In the genomic region with DNA sequence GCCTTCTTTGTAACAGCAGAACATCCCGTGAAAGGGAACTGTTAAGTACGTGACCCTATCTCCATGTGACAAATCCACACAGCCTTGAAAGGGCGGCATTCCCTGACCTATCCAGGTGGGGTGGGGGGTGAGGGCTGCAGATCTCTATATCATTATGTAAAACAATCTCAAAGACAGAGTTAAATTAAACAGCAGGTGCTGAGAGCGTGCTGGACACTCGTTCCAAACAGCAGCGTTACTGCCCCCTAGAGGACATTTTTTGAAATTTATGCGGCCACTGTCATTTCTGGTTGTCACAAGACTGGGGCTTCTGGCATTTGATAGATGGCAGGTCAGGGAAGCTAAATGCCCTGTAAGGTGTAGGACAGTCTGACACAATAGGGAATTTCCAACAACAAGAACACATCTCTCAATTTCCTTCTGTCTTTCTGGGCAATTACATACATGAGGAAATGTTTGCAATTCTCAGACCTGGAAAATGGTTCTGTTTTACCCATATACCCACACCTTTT, we compare ENCODE assay signal across 9 cellular contexts. TPM values are rescaled to one million over a fixed set of nuclear protein-coding genes. Genes with fewer than 3 reads are reported as not detected.
DNase-seq lines count a peak whose midpoint lies in the region; ATAC-seq and TF ChIP-seq lines count a peak whose summit lies in the region.
"Had no signal": no experiment of that assay in that cellular context is flagged by ENCODE, and none has a peak within 500 bp of the region (broad histone marks: within the 10 kb centered on the region; RNA-seq: fewer than 3 reads in every experiment).

No MANE protein-coding gene starts in this region.

- H3K27me3 Mint-ChIP-seq in T-cell = peaks cover 0 to 1% of the 10 kb centered on the region in 2 donors

- no peak overlapping the region for H3K27ac ChIP-seq in adrenal gland
- peak overlapping the region in 2 of 12 donors; percentile 10 to 12 for H3K27ac ChIP-seq in heart left ventricle
- H3K27ac ChIP-seq: epithelial cell of prostate had no signal

- H3K4me3 ChIP-seq in adrenal gland (no peak overlapping the region), heart left ventricle (no peak overlapping the region)

- no peaks in the 10 kb centered on the region for H3K9me3 Mint-ChIP-seq in T-cell

- TF ChIP-seq CTCF in GM10248 (IDR thresholded peaks at IDR 0.05; ENCODE audit: control extremely low read depth, extremely low read depth, low read depth, missing control alignments) = peak; percentile 75
- peak; percentile 75 to 90 (median 84) for TF ChIP-seq CTCF in adrenal gland (IDR thresholded peaks at IDR 0.05)
- peak; percentile 76 to 88 (median 82) for TF ChIP-seq CTCF in heart left ventricle (IDR thresholded peaks at IDR 0.05)

- H3K36me3 ChIP-seq in adrenal gland (replicated peaks in 1 of 2) (no peaks in the 10 kb centered on the region), heart left ventricle (no peaks in the 10 kb centered on the region)

- H3K9me3 ChIP-seq in adrenal gland (replicated peaks in 1 of 3) = no peaks in the 10 kb centered on the region
- no peaks in the 10 kb centered on the region for H3K9me3 ChIP-seq in heart left ventricle

- H3K4me1 Mint-ChIP-seq in T-cell = peaks cover 11 to 17% (median 15%) of the 10 kb centered on the region in 3 donors

- H3K36me3 Mint-ChIP-seq in T-cell = no peaks in the 10 kb centered on the region

- CTCF ChIA-PET in GM10248 (lab: Yijun Ruan, JAX) (interaction anchor here (0.7 to 15.0 kb wide), 28 partner anchors 7 to 322 kb away, joined by 3 to 250 read pairs (median 4); partner anchors contain the start of genes FAM171A2, GRN and UBTF), T-cell (lab: Charles Lee) (interaction anchor here (0.7 to 2.8 kb wide), 6 partner anchors 14 to 122 kb away, joined by 3 to 13 read pairs (median 4); partner anchors contain the start of gene GRN (in 1 of the 2))

- POLR2A ChIA-PET in GM10248 (lab: Yijun Ruan, JAX) = no interaction called here
- POLR2A ChIA-PET in T-cell (lab: Charles Lee) = interaction anchor here in 1 of 2 donors (0.6 kb wide), 1 partner anchor 299 kb away, joined by 3 read pairs; no protein-coding TSS in a partner anchor

- ATAC-seq in T-cell (replicated peaks in 1 of 4) (peak in 3 of 4 experiments; percentile 22 to 34 (median 32)), heart left ventricle (peak in 3 of 4 donors; percentile 20 to 48 (median 27)), GM18909 (IDR thresholded peaks at IDR 0.05; ENCODE audit: poor library complexity, unreplicated experiment) (no peak), HG02642 (IDR thresholded peaks at IDR 0.05; ENCODE audit: poor library complexity, unreplicated experiment) (no peak)

- peaks cover 2 to 18% of the 10 kb centered on the region in 2 donors for H3K4me1 ChIP-seq in adrenal gland (replicated peaks in 1 of 2)
- peaks cover 0 to 49% (median 4%) of the 10 kb centered on the region in 12 donors for H3K4me1 ChIP-seq in heart left ventricle

- TF ChIP-seq POLR2A in adrenal gland (IDR thresholded peaks at IDR 0.05) = no peak
- no peak for TF ChIP-seq POLR2A in heart left ventricle (IDR thresholded peaks at IDR 0.05)

- intact Hi-C loops in adrenal gland (cut with DNase I) (no loop called here), heart left ventricle (cut with DNase I) (loop anchor here in 6 of 10 donors (1.0 to 5.0 kb wide), 4 partner anchors 119 to 189 kb away; partner anchors contain the start of gene HROB (in 1 of the 6))

- peak overlapping the region in 1 of 2 donors; percentile 65 for H3K27ac Mint-ChIP-seq in T-cell

- H3K4me3 Mint-ChIP-seq in T-cell = peak overlapping the region in 1 of 3 donors; percentile 9

- H3K27me3 ChIP-seq in adrenal gland (no peaks in the 10 kb centered on the region), heart left ventricle (no peaks in the 10 kb centered on the region)

- 0 to 4% (median 1%) methylated on average over 5 to 7 of the region's 7 CpGs for WGBS in adrenal gland, 4 donors
- WGBS in heart left ventricle, 4 donors = 1 to 2% (median 2%) methylated on average over 7 of the region's 7 CpGs

- DNase-seq in GM10248 (ENCODE audit: extremely low spot score) (peak; percentile 78), NCI-H1436 treated with DMSO at 0.1 percent for 48 hours (lab: John Stamatoyannopoulos, UW) (peak; percentile 65), T-cell (peak in 31 of 34 experiments; percentile 18 to 70 (median 55)), adrenal gland (peak; percentile 67 to 94 (median 82)), heart left ventricle (peak; percentile 57 to 76 (median 66)), renal cortical epithelial cell (ENCODE audit: low read depth) (peak; percentile 65)

RNA-seq across cellular contexts. Expression of gene SLC25A39, which starts 6.7 kb away (rescaled TPM):
- total RNA-seq in T-cell (100 to 1,000 TPM in 3 of 5 donors, 10 to 100 TPM in 2; 78.6 to 108 (median 104) TPM), adrenal gland (100 to 1,000 TPM; 112 to 192 (median 157) TPM), heart left ventricle (10 to 100 TPM; 37.2 to 78.5 (median 49.7) TPM), renal cortical epithelial cell (78.7 and 84.9 TPM in 2 replicates)
- polyA plus RNA-seq in adrenal gland (100 to 1,000 TPM in 2 of 3 donors, 10 to 100 TPM in 1; 100.0 to 262 (median 236) TPM), heart left ventricle (10 to 100 TPM; 60.2 to 96.0 TPM)

RNA-seq across cellular contexts. Expression of gene GRN, which starts 13.8 kb away (rescaled TPM):
- total RNA-seq in T-cell (10 to 100 TPM; 21.0 to 48.3 (median 40.1) TPM), adrenal gland (100 to 1,000 TPM; 216 to 721 (median 418) TPM), heart left ventricle (100 to 1,000 TPM in 8 of 9 donors, 10 to 100 TPM in 1; 94.8 to 451 (median 196) TPM), renal cortical epithelial cell (213 and 601 TPM in 2 replicates)
- polyA plus RNA-seq in adrenal gland (100 to 1,000 TPM in 1 of 3 donors, 10 to 100 TPM in 2; 91.7 to 111 (median 93.0) TPM), heart left ventricle (100 to 1,000 TPM in 1 of 2 donors, 10 to 100 TPM in 1; 44.6 to 105 TPM)

RNA-seq across cellular contexts. Expression of gene RUNDC3A, which starts 22.9 kb away (rescaled TPM):
- under 1 TPM in 3 of 5 donors, not detected in 2; 0.38 to 0.65 (median 0.41) TPM for total RNA-seq in T-cell
- 10 to 100 TPM in 2 of 8 donors, 1 to 10 TPM in 6; 1.6 to 26.4 (median 8.6) TPM for total RNA-seq in adrenal gland
- polyA plus RNA-seq in adrenal gland = 100 to 1,000 TPM in 1 of 3 donors, 10 to 100 TPM in 2; 19.3 to 133 (median 38.5) TPM
- total RNA-seq in heart left ventricle = 1 to 10 TPM in 2 of 9 donors, under 1 TPM in 6, not detected in 1; 0.27 to 1.3 (median 0.57) TPM
- polyA plus RNA-seq in heart left ventricle = under 1 TPM; 0.19 to 0.57 TPM
- total RNA-seq in renal cortical epithelial cell = 2.9 and 3.8 TPM in 2 replicates

RNA-seq across cellular contexts. Expression of gene FAM171A2, which starts 32.3 kb away (rescaled TPM):
- total RNA-seq in T-cell = 1 to 10 TPM in 2 of 5 donors, under 1 TPM in 3; 0.18 to 1.5 (median 0.89) TPM
- total RNA-seq in adrenal gland = 1 to 10 TPM in 6 of 8 donors, under 1 TPM in 2; 0.79 to 5.4 (median 2.4) TPM
- 1 to 10 TPM in 1 of 3 donors, under 1 TPM in 2; 0.13 to 2.7 (median 0.54) TPM for polyA plus RNA-seq in adrenal gland
- 1 to 10 TPM in 3 of 9 donors, under 1 TPM in 6; 0.40 to 2.1 (median 0.87) TPM for total RNA-seq in heart left ventricle
- polyA plus RNA-seq in heart left ventricle = under 1 TPM; 0.42 to 0.51 TPM
- total RNA-seq in renal cortical epithelial cell = 2.7 and 2.8 TPM in 2 replicates

RNA-seq across cellular contexts. Expression of gene ITGA2B, which starts 58.1 kb away (rescaled TPM):
- 1 to 10 TPM in 3 of 5 donors, under 1 TPM in 2; 0.41 to 3.9 (median 1.1) TPM for total RNA-seq in T-cell
- 1 to 10 TPM in 2 of 8 donors, under 1 TPM in 5, not detected in 1; 0.06 to 1.8 (median 0.69) TPM for total RNA-seq in adrenal gland
- 1 to 10 TPM in 1 of 3 donors, under 1 TPM in 2; 0.07 to 1.7 (median 0.88) TPM for polyA plus RNA-seq in adrenal gland
- total RNA-seq in heart left ventricle = 1 to 10 TPM in 2 of 9 donors, under 1 TPM in 7; 0.16 to 1.8 (median 0.37) TPM
- under 1 TPM; 0.22 to 0.34 TPM for polyA plus RNA-seq in heart left ventricle
- total RNA-seq in renal cortical epithelial cell = 0.60 TPM in 1 of 2 replicates, not detected in the other

Comparison
In these comparisons a context has a peak if more than half of its experiments do, and no peak if none do; other contexts are left out.
1. ATAC-seq: peak in T-cell (3 of 4) and heart left ventricle (3 of 4); none in GM18909 (single experiment) and HG02642 (single experiment).
2. intact Hi-C loops: an anchor here in heart left ventricle (1.0 to 5.0 kb wide); none called in adrenal gland.
3. Peak in every context shown above with its lines, with median percentiles within 50 percentile points of each other: DNase-seq and CTCF ChIP-seq.